Comparison of ENCODE assay signal across 28 cellular contexts in genomic region chr7:73530800-73531199, GRCh38.
"Had no signal": no experiment of that assay in that cellular context is flagged by ENCODE, and none has a peak within 500 bp of the region (broad histone marks: within the 10 kb centered on the region; RNA-seq: fewer than 3 reads in every experiment).

No MANE protein-coding gene starts in this region.

- H3K27me3 Mint-ChIP-seq: activated CD4-positive, alpha-beta T cell treated with anti-CD3 and anti-CD28 coated beads for 36 hours; activated naive CD8-positive, alpha-beta T cell treated with anti-CD3 and anti-CD28 coated beads for 36 hours; activated T-helper 17 cell treated with anti-CD3 and anti-CD28 coated beads, Interleukin-2, amount 50 U/mL, for 72 hours; T-cell had no signal

- ATAC-seq: activated CD4-positive, alpha-beta T cell treated with anti-CD3 and anti-CD28 coated beads for 36 hours; activated T-helper 17 cell treated with anti-CD3 and anti-CD28 coated beads, Interleukin-2, amount 50 U/mL, for 72 hours; Panc1; Right ventricle myocardium inferior; T-cell had no signal

- H3K27ac Mint-ChIP-seq: activated CD4-positive, alpha-beta T cell treated with anti-CD3 and anti-CD28 coated beads for 36 hours; activated naive CD4-positive, alpha-beta T cell treated with anti-CD3 and anti-CD28 coated beads for 36 hours; activated naive CD8-positive, alpha-beta T cell treated with anti-CD3 and anti-CD28 coated beads for 36 hours; activated T-helper 17 cell treated with anti-CD3 and anti-CD28 coated beads, Interleukin-2, amount 50 U/mL, for 72 hours; T-cell had no signal

- H3K4me3 Mint-ChIP-seq: activated CD4-positive, alpha-beta T cell treated with anti-CD3 and anti-CD28 coated beads for 36 hours; activated naive CD4-positive, alpha-beta T cell treated with anti-CD3 and anti-CD28 coated beads for 36 hours; activated naive CD8-positive, alpha-beta T cell treated with anti-CD3 and anti-CD28 coated beads for 36 hours; activated T-helper 17 cell treated with anti-CD3 and anti-CD28 coated beads, Interleukin-2, amount 50 U/mL, for 72 hours; T-cell had no signal

- H3K9me3 Mint-ChIP-seq: activated naive CD4-positive, alpha-beta T cell treated with anti-CD3 and anti-CD28 coated beads for 36 hours; activated naive CD8-positive, alpha-beta T cell treated with anti-CD3 and anti-CD28 coated beads for 36 hours; activated T-helper 17 cell treated with anti-CD3 and anti-CD28 coated beads, Interleukin-2, amount 50 U/mL, for 72 hours; T-cell had no signal

- H3K4me3 ChIP-seq: SK-N-MC had no signal

- DNase-seq: activated CD4-positive, alpha-beta T cell treated with anti-CD3 and anti-CD28 coated beads for 36 hours; activated CD4-positive, alpha-beta T cell treated with anti-CD3 and anti-CD28 coated beads, Interleukin-2, amount 50 U/mL, for 4 hours; activated CD8-positive, alpha-beta memory T cell treated with anti-CD3 and anti-CD28 coated beads for 24 hours; activated gamma-delta T cell; activated naive CD4-positive, alpha-beta T cell treated with anti-CD3 and anti-CD28 coated beads for 36 hours; activated naive CD8-positive, alpha-beta T cell treated with anti-CD3 and anti-CD28 coated beads for 36 hours; activated T-cell treated with anti-CD3 and anti-CD28 coated beads for 4 hours; activated T-cell treated with anti-CD3 and anti-CD28 coated beads, Interleukin-2, amount 50 U/mL, for 48 hours; anterior cingulate cortex; cerebellar nuclear complex; Karpas-422; MM.1S; NCI-H1105; NCI-H1436; NCI-H187; NCI-H2081; NCI-H446; NCI-H524; RPMI8226; T-cell; T-helper 2 cell; T1000; WERI-Rb-1 had no signal

- FAIRE-seq: colon had no signal

- H3K27ac ChIP-seq: SK-N-MC, WERI-Rb-1 had no signal
